In genomic region chr14:86961106-86961716, GRCh38 we compare ENCODE assay signal across 11 cellular contexts.
DNase-seq lines count a peak whose midpoint lies in the region; ATAC-seq and TF ChIP-seq lines count a peak whose summit lies in the region.
"Had no signal": no experiment of that assay in that cellular context is flagged by ENCODE, and none has a peak within 500 bp of the region (broad histone marks: within the 10 kb centered on the region; RNA-seq: fewer than 3 reads in every experiment).

No MANE protein-coding gene starts in this region.

- no peak overlapping the region for H3K27ac Mint-ChIP-seq in endodermal cell
- no peak overlapping the region for H3K27ac Mint-ChIP-seq in effector memory CD8-positive, alpha-beta T cell
- H3K27ac Mint-ChIP-seq: stimulated activated naive CD8-positive, alpha-beta T cell treated with anti-CD3 and anti-CD28 coated beads, Interleukin-15, Interleukin-2, amounts not matched to agents 100 ng/mL and 50 ng/mL, for 24 hours had no signal

- no peak overlapping the region for H3K4me3 Mint-ChIP-seq in endodermal cell
- no peak overlapping the region for H3K4me3 Mint-ChIP-seq in effector memory CD8-positive, alpha-beta T cell
- H3K4me3 Mint-ChIP-seq: stimulated activated naive CD8-positive, alpha-beta T cell treated with anti-CD3 and anti-CD28 coated beads, Interleukin-15, Interleukin-2, amounts not matched to agents 100 ng/mL and 50 ng/mL, for 24 hours had no signal

- H3K4me3 ChIP-seq in Karpas-422 (ENCODE audit: low read length) (no peak overlapping the region), endodermal cell (ENCODE audit: low read length) (no peak overlapping the region)

- no peaks in the 10 kb centered on the region for H3K9me3 ChIP-seq in Karpas-422 (ENCODE audit: low read length)
- H3K9me3 ChIP-seq in endodermal cell (ENCODE audit: control insufficient read depth, low read length), result peaks cover 8% of the 10 kb centered on the region

- no peak overlapping the region for H3K27ac ChIP-seq in Karpas-422 (ENCODE audit: low read length)
- H3K27ac ChIP-seq in endodermal cell (ENCODE audit: low read depth, low read length), result no peak overlapping the region

- H3K9ac ChIP-seq in Karpas-422 (ENCODE audit: low read length) (no peak overlapping the region), endodermal cell (ENCODE audit: extremely low read depth, low read length, poor library complexity, severe bottlenecking) (no peak overlapping the region)

- H4K20me1 ChIP-seq in Karpas-422 (ENCODE audit: insufficient read depth, low read depth, low read length), result no peaks in the 10 kb centered on the region

- no peaks in the 10 kb centered on the region for H3K4me1 Mint-ChIP-seq in endodermal cell
- H3K4me1 Mint-ChIP-seq in effector memory CD8-positive, alpha-beta T cell (ENCODE audit: low read depth in 2 of 2), result no peaks in the 10 kb centered on the region

- H3K9me2 ChIP-seq in Karpas-422 (replicated peaks; ENCODE audit: insufficient read depth, low read length), result no peaks in the 10 kb centered on the region

- no peaks in the 10 kb centered on the region for H3K27me3 Mint-ChIP-seq in endodermal cell (ENCODE audit: insufficient read depth)
- H3K27me3 Mint-ChIP-seq in effector memory CD8-positive, alpha-beta T cell, result no peaks in the 10 kb centered on the region
- H3K27me3 Mint-ChIP-seq: stimulated activated naive CD8-positive, alpha-beta T cell treated with anti-CD3 and anti-CD28 coated beads, Interleukin-15, Interleukin-2, amounts not matched to agents 100 ng/mL and 50 ng/mL, for 24 hours had no signal

- peak; percentile 100 for ATAC-seq in GM18868 (IDR thresholded peaks at IDR 0.05; ENCODE audit: unreplicated experiment)
- no peak for ATAC-seq in effector memory CD8-positive, alpha-beta T cell (replicated peaks)

- 24% methylated on average over 2 of the region's 2 CpGs; no CpG with 5 or more reads in 1 of the 2 experiments for WGBS in endodermal cell (ENCODE audit: insufficient coverage in 1 of 2, insufficient read length in 1 of 2), 2 experiments

- peaks cover 32% of the 10 kb centered on the region for H3K9me3 Mint-ChIP-seq in endodermal cell
- peaks cover 3 to 9% of the 10 kb centered on the region in 2 donors for H3K9me3 Mint-ChIP-seq in effector memory CD8-positive, alpha-beta T cell

- TF ChIP-seq CTCF in AG09319 (IDR thresholded peaks at IDR 0.05; ENCODE audit: low read depth, low read length), result peak; percentile 40
- peak; percentile 89 for TF ChIP-seq CTCF in endodermal cell (conservative IDR thresholded peaks at IDR 0.05)
- no peak for TF ChIP-seq CTCF in GM10266 (IDR thresholded peaks at IDR 0.05; ENCODE audit: control insufficient read depth, insufficient read depth, low read depth, missing control alignments)

- H3K36me3 ChIP-seq in Karpas-422 (ENCODE audit: insufficient read depth, low read length) (no peaks in the 10 kb centered on the region; the same call in 1 of the 2 replicates), endodermal cell (ENCODE audit: control insufficient read depth, insufficient read depth, low read length) (no peaks in the 10 kb centered on the region)

- no peak overlapping the region for H3K4me2 ChIP-seq in Karpas-422 (ENCODE audit: low read depth, low read length, poor library complexity, severe bottlenecking)

- H3K79me2 ChIP-seq in Karpas-422 (ENCODE audit: low read length), result no peaks in the 10 kb centered on the region

- H3K36me3 Mint-ChIP-seq in endodermal cell (ENCODE audit: low read depth), result peaks cover 10% of the 10 kb centered on the region
- no peaks in the 10 kb centered on the region for H3K36me3 Mint-ChIP-seq in effector memory CD8-positive, alpha-beta T cell (ENCODE audit: insufficient read depth)

- DNase-seq in AG09319 (ENCODE audit: extremely low read depth, low read depth) (no peak), Karpas-422 (peak; percentile 86), endodermal cell (peak; percentile 65), NCI-H1048 (lab: John Stamatoyannopoulos, UW) (no peak), GM10266 (ENCODE audit: extremely low spot score) (no peak), NCI-H510A (lab: John Stamatoyannopoulos, UW) (no peak)
- no peak for DNase-seq in effector memory CD8-positive, alpha-beta T cell
- DNase-seq: DND-41, NCI-H187 had no signal

- H3K4me1 ChIP-seq in Karpas-422 (ENCODE audit: low read length), result peaks cover 6% of the 10 kb centered on the region; the same call in 1 of the 2 replicates
- H3K4me1 ChIP-seq in endodermal cell (ENCODE audit: control insufficient read depth, insufficient read depth, low read length), result no peaks in the 10 kb centered on the region

- H3K27me3 ChIP-seq in Karpas-422 (ENCODE audit: low read length) (no peaks in the 10 kb centered on the region), endodermal cell (ENCODE audit: control insufficient read depth, insufficient read depth, low read length, poor library complexity, severe bottlenecking) (no peaks in the 10 kb centered on the region)

- H2AFZ ChIP-seq in Karpas-422 (ENCODE audit: low read length), result no peak overlapping the region

Comparison
In these comparisons a context has a peak if more than half of its experiments do, and no peak if none do; other contexts are left out.
1. DNase-seq: peak in Karpas-422 (single experiment) and endodermal cell (single experiment); none in AG09319 (single experiment), NCI-H1048 (single experiment), effector memory CD8-positive, alpha-beta T cell (0 of 3), GM10266 (single experiment) and NCI-H510A (single experiment).